ENCODE assay signal across 19 cellular contexts in genomic region chr1:163265547-163265946, GRCh38.
"Had no signal": no experiment of that assay in that cellular context is flagged by ENCODE, and none has a peak within 500 bp of the region (broad histone marks: within the 10 kb centered on the region; RNA-seq: fewer than 3 reads in every experiment).

No MANE protein-coding gene starts in this region.

- H3K4me3 Mint-ChIP-seq: naive thymus-derived CD4-positive, alpha-beta T cell; nephron progenitor cell; stimulated activated naive B cell treated with anti-CD40 and anti-IgM and Interleukin-4, amounts not matched to agents 10 μg/mL and 1 μg/mL and 100 μg/mL, for 72 hours; stimulated activated naive CD8-positive, alpha-beta T cell treated with anti-CD3 and anti-CD28 coated beads, Interleukin-15, amount 100 ng/mL, for 72 hours had no signal

- H3K27me3 ChIP-seq: foreskin keratinocyte, hepatocyte, neutrophil, spleen, testis, tibial nerve, upper lobe of right lung, vagina had no signal

- H3K4me3 ChIP-seq: hepatocyte, psoas muscle, spleen, testis, tibial nerve, upper lobe of right lung, vagina had no signal

- H3K27ac ChIP-seq: foreskin keratinocyte, hepatocyte, neutrophil, psoas muscle, spleen, testis, tibial nerve, upper lobe of right lung, vagina had no signal

- H3K9me3 ChIP-seq: neutrophil, psoas muscle, testis, tibial nerve, upper lobe of right lung, vagina had no signal

- H3K27me3 Mint-ChIP-seq: naive thymus-derived CD4-positive, alpha-beta T cell; stimulated activated naive B cell treated with anti-CD40 and anti-IgM and Interleukin-4, amounts not matched to agents 10 μg/mL and 1 μg/mL and 100 μg/mL, for 72 hours; stimulated activated naive CD8-positive, alpha-beta T cell treated with anti-CD3 and anti-CD28 coated beads, Interleukin-15, amount 100 ng/mL, for 72 hours had no signal

- H3K36me3 ChIP-seq: neutrophil, spleen, tibial nerve, upper lobe of right lung, vagina had no signal

- H3K4me2 ChIP-seq: hepatocyte had no signal

- H3K27ac Mint-ChIP-seq: naive thymus-derived CD4-positive, alpha-beta T cell; nephron progenitor cell; stimulated activated naive B cell treated with anti-CD40 and anti-IgM and Interleukin-4, amounts not matched to agents 10 μg/mL and 1 μg/mL and 100 μg/mL, for 72 hours; stimulated activated naive CD8-positive, alpha-beta T cell treated with anti-CD3 and anti-CD28 coated beads, Interleukin-15, amount 100 ng/mL, for 72 hours had no signal

- H3K9me3 Mint-ChIP-seq: nephron progenitor cell; stimulated activated naive B cell treated with anti-CD40 and anti-IgM and Interleukin-4, amounts not matched to agents 10 μg/mL and 1 μg/mL and 100 μg/mL, for 72 hours; stimulated activated naive CD8-positive, alpha-beta T cell treated with anti-CD3 and anti-CD28 coated beads, Interleukin-15, amount 100 ng/mL, for 72 hours had no signal

- H3K4me1 Mint-ChIP-seq: nephron progenitor cell; stimulated activated naive CD8-positive, alpha-beta T cell treated with anti-CD3 and anti-CD28 coated beads, Interleukin-15, amount 100 ng/mL, for 72 hours had no signal

- H3K4me1 ChIP-seq: foreskin keratinocyte, psoas muscle, spleen, testis, tibial nerve, upper lobe of right lung, vagina had no signal

- H3K79me2 ChIP-seq: hepatocyte had no signal

- DNase-seq: dermis blood vessel endothelial cell; erythroblast; foreskin keratinocyte; head of caudate nucleus; mammary epithelial cell; naive thymus-derived CD4-positive, alpha-beta T cell; nephron progenitor cell; psoas muscle; spleen; stimulated activated CD4-positive, alpha-beta T cell treated with anti-CD3 and anti-CD28 coated beads, Interleukin-2, amount 100 ng/mL, for 24 hours; stimulated activated CD4-positive, alpha-beta T cell treated with anti-CD3 and anti-CD28 coated beads, Interleukin-4, amount 100 ng/mL, for 4 hours; stimulated activated naive B cell treated with anti-CD40 and anti-IgM and Interleukin-4, amounts not matched to agents 10 μg/mL and 1 μg/mL and 100 μg/mL, for 72 hours; stimulated activated naive CD8-positive, alpha-beta T cell treated with anti-CD3 and anti-CD28 coated beads, Interleukin-15, amount 100 ng/mL, for 72 hours; testis; upper lobe of right lung had no signal

- H2AFZ ChIP-seq: hepatocyte had no signal
